In genomic region chr13:67224148-67224846, GRCh38 we compare ENCODE assay signal across 8 cellular contexts. TPM values are rescaled to one million over a fixed set of nuclear protein-coding genes. Genes with fewer than 3 reads are reported as not detected.
DNase-seq lines count a peak whose midpoint lies in the region; ATAC-seq and TF ChIP-seq lines count a peak whose summit lies in the region.

No MANE protein-coding gene starts in this region.

- H3K36me3 ChIP-seq in parathyroid adenoma (ENCODE audit: control insufficient read depth, insufficient read depth, low read length): no peaks in the 10 kb centered on the region

- no peaks in the 10 kb centered on the region for H3K79me2 ChIP-seq in parathyroid adenoma

- ATAC-seq in GM21360 (IDR thresholded peaks at IDR 0.05; ENCODE audit: unreplicated experiment): peak; percentile 75

- H3K27me3 Mint-ChIP-seq in activated naive CD4-positive, alpha-beta T cell treated with anti-CD3 and anti-CD28 coated beads, Interleukin-2, amount 10 ng/mL, durations not matched to agents 7 days and 5 days: no peaks in the 10 kb centered on the region
- H3K27me3 Mint-ChIP-seq in glutamatergic neuron (ENCODE audit: unreplicated experiment): no peaks in the 10 kb centered on the region

- H3K9ac ChIP-seq in parathyroid adenoma: no peak overlapping the region

- H3K9me3 Mint-ChIP-seq in activated naive CD4-positive, alpha-beta T cell treated with anti-CD3 and anti-CD28 coated beads, Interleukin-2, amount 10 ng/mL, durations not matched to agents 7 days and 5 days: no peaks in the 10 kb centered on the region
- no peaks in the 10 kb centered on the region for H3K9me3 Mint-ChIP-seq in glutamatergic neuron (ENCODE audit: unreplicated experiment)

- no peaks in the 10 kb centered on the region for H3K4me1 Mint-ChIP-seq in activated naive CD4-positive, alpha-beta T cell treated with anti-CD3 and anti-CD28 coated beads, Interleukin-2, amount 10 ng/mL, durations not matched to agents 7 days and 5 days
- H3K4me1 Mint-ChIP-seq in glutamatergic neuron (ENCODE audit: low read depth, unreplicated experiment): peaks cover 27% of the 10 kb centered on the region

- peak; percentile 68 for TF ChIP-seq CTCF in glutamatergic neuron (IDR thresholded peaks at IDR 0.05; ENCODE audit: partially characterized antibody, unreplicated experiment)
- peak; percentile 30 for TF ChIP-seq CTCF in parathyroid adenoma (IDR thresholded peaks at IDR 0.05)

- CTCF ChIA-PET in activated naive CD4-positive, alpha-beta T cell treated with anti-CD3 and anti-CD28 coated beads, Interleukin-2, amount 10 ng/mL, durations not matched to agents 7 days and 5 days (lab: Charles Lee): no interaction called here

- no peak overlapping the region for H3K27ac Mint-ChIP-seq in activated naive CD4-positive, alpha-beta T cell treated with anti-CD3 and anti-CD28 coated beads, Interleukin-2, amount 10 ng/mL, durations not matched to agents 7 days and 5 days
- peak overlapping the region; percentile 25 for H3K27ac Mint-ChIP-seq in glutamatergic neuron (ENCODE audit: unreplicated experiment)

- no peaks in the 10 kb centered on the region for H3K4me1 ChIP-seq in parathyroid adenoma

- H3K27ac ChIP-seq in parathyroid adenoma: no peak overlapping the region

- H3K36me3 Mint-ChIP-seq in activated naive CD4-positive, alpha-beta T cell treated with anti-CD3 and anti-CD28 coated beads, Interleukin-2, amount 10 ng/mL, durations not matched to agents 7 days and 5 days: no peaks in the 10 kb centered on the region
- peaks cover 4% of the 10 kb centered on the region for H3K36me3 Mint-ChIP-seq in glutamatergic neuron (ENCODE audit: unreplicated experiment)

- H3K4me2 ChIP-seq in parathyroid adenoma (ENCODE audit: low read length): no peak overlapping the region

- H2AFZ ChIP-seq in parathyroid adenoma: no peak overlapping the region

- H3K27me3 ChIP-seq in parathyroid adenoma (ENCODE audit: control insufficient read depth, insufficient read depth, low read length): no peaks in the 10 kb centered on the region

- H3K4me3 ChIP-seq in Jurkat, Clone E6-1 (ENCODE audit: low read length): no peak overlapping the region
- H3K4me3 ChIP-seq in parathyroid adenoma (ENCODE audit: low read depth, low read length): no peak overlapping the region

- DNase-seq in COLO668 (lab: John Stamatoyannopoulos, UW; ENCODE audit: unreplicated experiment) (peak; percentile 88), OCI-M1 (lab: John Stamatoyannopoulos, UW) (peak; percentile 93), glutamatergic neuron (peak; percentile 68), cortex of kidney (lab: John Stamatoyannopoulos, UW) (no peak)
- peak; percentile 81 for DNase-seq in Jurkat, Clone E6-1 (ENCODE audit: low read depth, low spot score)
- peak; percentile 51 for DNase-seq in activated naive CD4-positive, alpha-beta T cell treated with anti-CD3 and anti-CD28 coated beads, Interleukin-2, amount 10 ng/mL, durations not matched to agents 7 days and 5 days

- H3K4me3 Mint-ChIP-seq in activated naive CD4-positive, alpha-beta T cell treated with anti-CD3 and anti-CD28 coated beads, Interleukin-2, amount 10 ng/mL, durations not matched to agents 7 days and 5 days: no peak overlapping the region
- H3K4me3 Mint-ChIP-seq in glutamatergic neuron (ENCODE audit: unreplicated experiment): peak overlapping the region; percentile 77

- no peaks in the 10 kb centered on the region for H3K9me3 ChIP-seq in parathyroid adenoma (ENCODE audit: control insufficient read depth, low read length)

RNA-seq across cellular contexts. Expression of gene PCDH9, which starts 5.8 kb away (rescaled TPM):
- 3.6 TPM for polyA plus RNA-seq in Jurkat, Clone E6-1 (2012; ENCODE audit: insufficient read depth, insufficient read length)
- 43.3 TPM for total RNA-seq in glutamatergic neuron (ENCODE audit: unreplicated experiment)
